Comparison of ENCODE assay signal across 8 cellular contexts in the genomic region with DNA sequence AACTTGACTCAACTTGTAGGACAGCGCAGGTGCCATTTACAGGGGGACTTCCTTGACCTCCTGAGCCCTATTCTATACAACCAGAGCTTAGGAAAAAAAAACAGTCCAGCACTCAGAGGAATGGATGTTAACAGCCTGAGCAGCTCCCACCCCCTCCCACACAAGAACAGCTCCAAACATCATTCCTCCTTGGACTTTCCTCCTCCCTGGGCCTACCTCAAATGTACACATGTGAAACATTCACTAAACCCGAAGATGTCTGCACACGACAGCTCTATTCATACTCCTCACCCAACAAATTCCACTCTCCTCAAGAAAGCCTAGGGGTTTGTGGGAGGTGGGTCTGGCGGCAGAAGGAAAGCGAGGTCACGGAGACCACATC.
A peak's percentile ranks its signal among the peaks of the same experiment; 100 is the strongest.
DNase-seq lines count a peak whose midpoint lies in the region; ATAC-seq and TF ChIP-seq lines count a peak whose summit lies in the region.

No MANE protein-coding gene starts in this region.

- peak; percentile 21 for ATAC-seq in SK-N-SH treated with all-trans-retinoic acid at 6 μM for 48 hours
- ATAC-seq in GM21619 (IDR thresholded peaks at IDR 0.05; ENCODE audit: unreplicated experiment), result no peak

- DNase-seq in GM12865 (ENCODE audit: low read depth) (no peak), fibroblast of pulmonary artery (ENCODE audit: low read depth) (no peak), retinal pigment epithelial cell (ENCODE audit: low read depth) (no peak), GDM1 (lab: John Stamatoyannopoulos, UW) (no peak), SHP77 treated with DMSO at 0.1 percent for 48 hours (lab: John Stamatoyannopoulos, UW) (no peak), NCI-H774 (lab: John Stamatoyannopoulos, UW) (no peak)

- H3K4me3 ChIP-seq in GM12865 (ENCODE audit: low read depth, low read length) (peak overlapping the region; percentile 95), fibroblast of pulmonary artery (replicated peaks; ENCODE audit: low read depth, low read length) (peak overlapping the region; percentile 89), retinal pigment epithelial cell (ENCODE audit: low read length) (peak overlapping the region; percentile 92)

- TF ChIP-seq CTCF in GM12865 (IDR thresholded peaks at IDR 0.05; ENCODE audit: insufficient read depth, low read depth, low read length, missing control alignments), result no peak
- TF ChIP-seq CTCF in fibroblast of pulmonary artery (IDR thresholded peaks at IDR 0.05; ENCODE audit: low read length, missing control alignments), result no peak
- no peak for TF ChIP-seq CTCF in retinal pigment epithelial cell (conservative IDR thresholded peaks at IDR 0.05; ENCODE audit: low read depth, low read length)

TF ChIP-seq in SK-N-SH treated with all-trans-retinoic acid at 6 μM for 48 hours, 23 proteins besides CTCF, POLR2A, EP300 and RAD21:
- no peak for TF ChIP-seq PPARA (CRISPR knock-in tag; IDR thresholded peaks at IDR 0.05; ENCODE audit: borderline replicate concordance)
- no peak for TF ChIP-seq ARNTL (CRISPR knock-in tag; IDR thresholded peaks at IDR 0.05; ENCODE audit: borderline replicate concordance, low read depth)
- no peak for TF ChIP-seq ZNF8 (CRISPR knock-in tag; IDR thresholded peaks at IDR 0.05)
